8 cellular contexts compared by ENCODE assay signal in the genomic region with DNA sequence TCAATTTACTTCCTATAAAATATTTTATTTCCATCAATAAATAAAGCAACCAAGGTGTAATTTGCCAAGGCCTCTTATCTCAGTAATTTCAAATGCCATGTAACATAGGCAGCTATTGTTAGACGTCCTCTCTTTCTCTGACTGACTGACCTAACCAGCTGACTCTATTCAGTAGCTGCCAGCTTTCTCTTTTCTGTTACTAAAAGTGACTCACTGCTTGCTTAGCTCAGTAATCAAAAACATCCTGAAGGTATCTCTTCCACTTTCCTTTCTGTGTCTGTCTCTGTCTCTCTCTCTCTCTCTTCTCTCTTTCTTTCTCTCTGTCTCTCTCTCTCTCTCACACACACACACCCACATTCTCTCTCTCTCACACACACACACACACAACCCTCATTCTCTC.
DNase-seq lines count a peak whose midpoint lies in the region; ATAC-seq, FAIRE-seq and TF ChIP-seq lines count a peak whose summit lies in the region.

No MANE protein-coding gene starts in this region.

- H3K27ac ChIP-seq in A549 = no peak overlapping the region

- H3K4me3 ChIP-seq in A549 = no peak overlapping the region

- no peak for TF ChIP-seq CTCF in A549 (IDR thresholded peaks at IDR 0.05)

- H3K9me3 ChIP-seq in A549 = no peaks in the 10 kb centered on the region

- ATAC-seq in A549 (peak; percentile 55 to 78; a peak in 5 of 6 replicates), HG02852 (IDR thresholded peaks at IDR 0.05; ENCODE audit: unreplicated experiment) (peak; percentile 83), HG03571 (IDR thresholded peaks at IDR 0.05; ENCODE audit: unreplicated experiment) (no peak), GM19452 (IDR thresholded peaks at IDR 0.05; ENCODE audit: unreplicated experiment) (no peak)

- no peak for TF ChIP-seq RAD21 in A549 (conservative IDR thresholded peaks at IDR 0.05 in 1 of 2, IDR thresholded peaks at IDR 0.05 in 1 of 2)

- H3K4me2 ChIP-seq in A549 = 0 out of 3 replicates have a peak overlapping the region, but pooled peaks have one; percentile 30

- DNase-seq in A549 (ENCODE audit: low read depth in 1 of 2, low spot score in 1 of 2) (peak in 1 of 2 experiments; percentile 20), NCI-H748 treated with DMSO at 0.1 percent for 48 hours (lab: John Stamatoyannopoulos, UW) (peak; percentile 38), frontal cortex (ENCODE audit: low spot score in 2 of 2) (no peak), EL (no peak), GM12891 (ENCODE audit: insufficient read length, low spot score) (no peak)

- TF ChIP-seq POLR2A in A549 (IDR thresholded peaks at IDR 0.05; ENCODE audit: low read length) = no peak
- TF ChIP-seq POLR2A in GM12891 (IDR thresholded peaks at IDR 0.05; ENCODE audit: low read depth, low read length) = no peak

- CTCF ChIA-PET in A549 (lab: Yijun Ruan, JAX) = no interaction called here

- no peak for FAIRE-seq in A549 (lab: Jason Lieb, UNC)
- FAIRE-seq in frontal cortex (lab: Jason Lieb, UNC) = peak; percentile 83
- FAIRE-seq in GM12891 (lab: Jason Lieb, UNC) = no peak

- WGBS in A549 (ENCODE audit: missing lambda C conversion rate) = 7% methylated on average over 1 of the region's 1 CpG

- H3K4me1 ChIP-seq in A549 = no peaks in the 10 kb centered on the region

- POLR2A ChIA-PET in A549 (lab: Yijun Ruan, JAX) = no interaction called here

- TF ChIP-seq EP300 in A549 (IDR thresholded peaks at IDR 0.05) = no peak

TF ChIP-seq in A549, 52 proteins besides CTCF, POLR2A, EP300 and RAD21:
- TF ChIP-seq SREBF2 (IDR thresholded peaks at IDR 0.05) (no peak), ZNF302 (CRISPR knock-in tag; IDR thresholded peaks at IDR 0.05) (no peak), JUNB (IDR thresholded peaks at IDR 0.05) (no peak), BHLHE40 (IDR thresholded peaks at IDR 0.05; ENCODE audit: low read depth, low read length) (no peak)
- TF ChIP-seq, protein P1, sequence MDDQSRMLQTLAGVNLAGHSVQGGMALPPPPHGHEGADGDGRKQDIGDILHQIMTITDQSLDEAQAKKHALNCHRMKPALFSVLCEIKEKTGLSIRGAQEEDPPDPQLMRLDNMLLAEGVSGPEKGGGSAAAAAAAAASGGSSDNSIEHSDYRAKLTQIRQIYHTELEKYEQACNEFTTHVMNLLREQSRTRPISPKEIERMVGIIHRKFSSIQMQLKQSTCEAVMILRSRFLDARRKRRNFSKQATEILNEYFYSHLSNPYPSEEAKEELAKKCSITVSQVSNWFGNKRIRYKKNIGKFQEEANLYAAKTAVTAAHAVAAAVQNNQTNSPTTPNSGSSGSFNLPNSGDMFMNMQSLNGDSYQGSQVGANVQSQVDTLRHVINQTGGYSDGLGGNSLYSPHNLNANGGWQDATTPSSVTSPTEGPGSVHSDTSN (IDR thresholded peaks at IDR 0.05) = no peak

TF ChIP-seq in GM12891, 5 proteins besides CTCF, POLR2A, EP300 and RAD21:
- TF ChIP-seq POU2F2 (IDR thresholded peaks at IDR 0.05; ENCODE audit: low read depth, low read length) = no peak

Comparison
In these comparisons a context has a peak if more than half of its experiments do, and no peak if none do; other contexts are left out.
1. ATAC-seq: peak in A549 (2 of 2) and HG02852 (single experiment); none in HG03571 (single experiment) and GM19452 (single experiment).